In genomic region chr5:3896098-3896497, GRCh38 we compare ENCODE assay signal across 27 cellular contexts.
"Had no signal": no experiment of that assay in that cellular context is flagged by ENCODE, and none has a peak within 500 bp of the region (broad histone marks: within the 10 kb centered on the region; RNA-seq: fewer than 3 reads in every experiment).

No MANE protein-coding gene starts in this region.

- H3K4me3 ChIP-seq: left ventricle myocardium inferior, lung, mucosa of descending colon, pancreas, prostate gland, skin epidermis, stomach, testis, thyroid gland, transverse colon, upper lobe of left lung, vagina had no signal

- H3K36me3 ChIP-seq: left ventricle myocardium inferior, pancreas, prostate gland, stomach, thyroid gland, transverse colon, upper lobe of left lung, vagina had no signal

- DNase-seq: islet precursor cell; left ventricle myocardium inferior; midbrain; mucosa of descending colon; naive thymus-derived CD4-positive, alpha-beta T cell; nucleus accumbens; pancreas; posterior cingulate gyrus; retina; right cardiac atrium; stimulated activated CD4-positive, alpha-beta T cell treated with anti-CD3 and anti-CD28 coated beads, Interleukin-12 subunit alpha, Interleukin-12 subunit beta, amount 100 ng/mL, for 4 hours; stimulated activated CD4-positive, alpha-beta T cell treated with anti-CD3 and anti-CD28 coated beads, Interleukin-15, amount 100 ng/mL, for 24 hours; stimulated activated CD4-positive, alpha-beta T cell treated with anti-CD3 and anti-CD28 coated beads, Interleukin-2, amount 100 ng/mL, for 24 hours; stimulated activated CD4-positive, alpha-beta T cell treated with anti-CD3 and anti-CD28 coated beads, Interleukin-4, amount 100 ng/mL, for 1 hour; stimulated activated naive B cell treated with anti-CD40 and anti-IgM and Interleukin-4, amounts not matched to agents 10 μg/mL and 1 μg/mL and 100 μg/mL, for 72 hours; stimulated activated naive CD8-positive, alpha-beta T cell treated with anti-CD3 and anti-CD28 coated beads, Interleukin-15, Interleukin-2, amounts not matched to agents 100 U/mL and 50 U/mL, for 24 hours; stomach; testis; transverse colon; upper lobe of left lung had no signal

- FAIRE-seq: pancreas had no signal

- H3K4me1 ChIP-seq: left ventricle myocardium inferior, pancreas, prostate gland, stomach, testis, transverse colon, upper lobe of left lung, vagina had no signal

- ATAC-seq: mucosa of descending colon; naive thymus-derived CD4-positive, alpha-beta T cell; natural killer cell treated with Interleukin-12 subunit alpha and Interleukin-12 subunit beta and Interleukin-15 and Interleukin-18, amount 100 ng/mL, for 72 hours; pancreas; right cardiac atrium; sciatic nerve; stimulated activated naive B cell treated with anti-CD40 and anti-IgM and Interleukin-4, amounts not matched to agents 10 μg/mL and 1 μg/mL and 100 μg/mL, for 72 hours; stimulated activated naive CD8-positive, alpha-beta T cell treated with anti-CD3 and anti-CD28 coated beads, Interleukin-15, Interleukin-2, amounts not matched to agents 100 U/mL and 50 U/mL, for 24 hours had no signal

- H3K27ac ChIP-seq: left ventricle myocardium inferior, pancreas, prostate gland, skin epidermis, stomach, testis, thyroid gland, transverse colon, upper lobe of left lung, vagina had no signal

- H3K27me3 ChIP-seq: stomach, testis, thyroid gland, transverse colon, upper lobe of left lung, vagina had no signal
